ENCODE assay signal across 8 cellular contexts in genomic region chr12:121590476-121591143, GRCh38. TPM values are rescaled to one million over a fixed set of nuclear protein-coding genes. Genes with fewer than 3 reads are reported as not detected.
DNase-seq lines count a peak whose midpoint lies in the region; ATAC-seq, FAIRE-seq and TF ChIP-seq lines count a peak whose summit lies in the region.

No MANE protein-coding gene starts in this region.

- peak overlapping the region in 2 of 4 donors; percentile 61 to 70 for H3K27ac ChIP-seq in pancreas

- FAIRE-seq in GM19239 (lab: Jason Lieb, UNC) (no peak), pancreas (lab: Jason Lieb, UNC) (no peak)

- intact Hi-C loops in pancreas (cut with DNase I): no loop called here

- TF ChIP-seq CTCF in epithelial cell of proximal tubule (conservative IDR thresholded peaks at IDR 0.05; ENCODE audit: low read depth, low read length) (no peak), pancreas (IDR thresholded peaks at IDR 0.05) (no peak)

- H3K4me1 ChIP-seq in pancreas: no peaks in the 10 kb centered on the region

- H3K9me3 ChIP-seq in pancreas: no peaks in the 10 kb centered on the region

- 62 to 72% methylated on average over 10 of the region's 10 CpGs for WGBS in pancreas, 2 donors

- DNase-seq in GM19239 (ENCODE audit: insufficient read length, low spot score): peak; percentile 65
- peak; percentile 77 for DNase-seq in HT1080 (ENCODE audit: low read depth)
- DNase-seq in activated CD8-positive, alpha-beta memory T cell treated with anti-CD3 and anti-CD28 coated beads for 48 hours (ENCODE audit: low read depth in 2 of 3, low spot score in 2 of 3): peak in 2 of 3 experiments; percentile 23 to 46
- DNase-seq in epithelial cell of proximal tubule (ENCODE audit: low read depth): no peak
- DNase-seq in pancreas: no peak
- DNase-seq in nucleus accumbens (lab: John Stamatoyannopoulos, UW): no peak
- DNase-seq in DMS53 (lab: John Stamatoyannopoulos, UW): no peak

- ATAC-seq in pancreas: peak in 3 of 4 donors; percentile 8 to 41 (median 40)
- ATAC-seq in HG03469 (IDR thresholded peaks at IDR 0.05; ENCODE audit: unreplicated experiment): no peak

- H3K27me3 ChIP-seq in pancreas: no peaks in the 10 kb centered on the region

- H3K36me3 ChIP-seq in pancreas: no peaks in the 10 kb centered on the region

- H3K4me3 ChIP-seq in epithelial cell of proximal tubule (ENCODE audit: low read depth, low read length): peak overlapping the region; percentile 25
- peak overlapping the region in 1 of 4 donors; percentile 47 for H3K4me3 ChIP-seq in pancreas

RNA-seq across cellular contexts. Expression of gene KDM2B, which starts 9.8 kb away (rescaled TPM):
- total RNA-seq in HT1080 (2014; rRNA removed; shearing (Covaris generic)): 18.2 and 39.2 TPM in 2 replicates
- polyA plus RNA-seq in HT1080 (2015; cell fraction: cytosol; rRNA removed): 15.3 and 15.6 TPM in 2 replicates
- polyA plus RNA-seq in HT1080 (2015; cell fraction: nucleus; rRNA removed): 30.0 and 33.3 TPM in 2 replicates
- total RNA-seq in epithelial cell of proximal tubule: 23.8 and 33.1 TPM in 2 replicates
- total RNA-seq in pancreas: 10 to 100 TPM in 3 of 6 donors, 1 to 10 TPM in 3; 7.4 to 21.7 (median 9.8) TPM
- polyA plus RNA-seq in pancreas: 10 to 100 TPM; 10.6 to 11.6 TPM

RNA-seq across cellular contexts. Expression of gene ORAI1, which starts 35.7 kb away (rescaled TPM):
- 18.1 and 31.8 TPM in 2 replicates for total RNA-seq in HT1080 (2014; rRNA removed; shearing (Covaris generic))
- polyA plus RNA-seq in HT1080 (2015; cell fraction: cytosol; rRNA removed): 52.9 and 58.3 TPM in 2 replicates
- polyA plus RNA-seq in HT1080 (2015; cell fraction: nucleus; rRNA removed): 17.1 and 18.9 TPM in 2 replicates
- total RNA-seq in epithelial cell of proximal tubule (19.4 and 20.1 TPM in 2 replicates), pancreas (10 to 100 TPM in 1 of 6 donors, 1 to 10 TPM in 5; 3.9 to 11.3 (median 5.8) TPM)
- polyA plus RNA-seq in pancreas: 1 to 10 TPM; 2.7 to 3.4 TPM

Comparison
In these comparisons a context has a peak if more than half of its experiments do, and no peak if none do; other contexts are left out.
1. DNase-seq: peak in GM19239 (single experiment), HT1080 (single experiment) and activated CD8-positive, alpha-beta memory T cell treated with anti-CD3 and anti-CD28 coated beads for 48 hours (2 of 3); none in epithelial cell of proximal tubule (single experiment), pancreas (0 of 6), nucleus accumbens (0 of 56) and DMS53 (single experiment).